Comparison of ENCODE assay signal across 8 cellular contexts in genomic region chr19:58278156-58279041, GRCh38. TPM values are rescaled to one million over a fixed set of nuclear protein-coding genes. Genes with fewer than 3 reads are reported as not detected.
DNase-seq lines count a peak whose midpoint lies in the region; ATAC-seq and TF ChIP-seq lines count a peak whose summit lies in the region.

ZNF8 (plus strand) TSS chr19:58278955; CDS start chr19:58279082, 127 bp downstream.

- peak; percentile 95 for ATAC-seq in GM21576 (IDR thresholded peaks at IDR 0.05; ENCODE audit: unreplicated experiment)

- no peaks in the 10 kb centered on the region for H3K27me3 ChIP-seq in mononuclear cell (ENCODE audit: insufficient read depth, low read length)

- H3K36me3 Mint-ChIP-seq in IgD-negative memory B cell = peaks cover 18% of the 10 kb centered on the region

- no peaks in the 10 kb centered on the region for H3K9me3 ChIP-seq in mononuclear cell (ENCODE audit: low read depth, low read length)

- DNase-seq in DMS153 (lab: John Stamatoyannopoulos, UW) = peak; percentile 96
- DNase-seq in OCI-M1 (lab: John Stamatoyannopoulos, UW) = peak; percentile 100
- peak; percentile 98 for DNase-seq in activated T-cell treated with anti-CD3 and anti-CD28 coated beads for 48 hours (ENCODE audit: low read depth)
- peak; percentile 99 for DNase-seq in epithelial cell of esophagus (ENCODE audit: low read depth)
- peak; percentile 92 to 96 for DNase-seq in stimulated activated CD8-positive, alpha-beta memory T cell treated with anti-CD3 and anti-CD28 coated beads, Interleukin-2, amount 100 ng/mL, for 48 hours (ENCODE audit: low read depth in 2 of 2)

- H3K9me3 Mint-ChIP-seq in IgD-negative memory B cell = peaks cover 6 to 10% (median 8%) of the 10 kb centered on the region in 3 donors

- TF ChIP-seq CTCF in epithelial cell of esophagus (IDR thresholded peaks at IDR 0.05; ENCODE audit: insufficient read depth, low read depth, low read length, missing control alignments) = peak; percentile 12

- H3K4me1 Mint-ChIP-seq in IgD-negative memory B cell = peaks cover 7 to 27% (median 26%) of the 10 kb centered on the region in 3 donors

- H3K4me1 ChIP-seq in mononuclear cell (ENCODE audit: insufficient read depth, low read length) = peaks cover 20% of the 10 kb centered on the region

- H3K4me3 Mint-ChIP-seq in IgD-negative memory B cell = peak within 1 kb of the TSS; percentile 89 to 98 (median 94)

- no peaks in the 10 kb centered on the region for H3K27me3 Mint-ChIP-seq in IgD-negative memory B cell

- H3K27ac Mint-ChIP-seq in IgD-negative memory B cell = peak within 1 kb of the TSS; percentile 79 to 97 (median 88)

- peak within 1 kb of the TSS; percentile 81 for H3K4me3 ChIP-seq in epithelial cell of esophagus (ENCODE audit: low read length)
- peak within 1 kb of the TSS; percentile 96 for H3K4me3 ChIP-seq in mononuclear cell (ENCODE audit: low read length)

RNA-seq across cellular contexts. Expression of gene ZNF8, which starts in this region (rescaled TPM):
- polyA plus RNA-seq in IgD-negative memory B cell = 0.98 TPM
- total RNA-seq in mononuclear cell = 13.4 TPM

Comparison
In these comparisons a context has a peak if more than half of its experiments do, and no peak if none do; other contexts are left out.
1. Peak in every context shown above with its lines: DNase-seq, ATAC-seq and H3K4me3 ChIP-seq.